In the genomic region with DNA sequence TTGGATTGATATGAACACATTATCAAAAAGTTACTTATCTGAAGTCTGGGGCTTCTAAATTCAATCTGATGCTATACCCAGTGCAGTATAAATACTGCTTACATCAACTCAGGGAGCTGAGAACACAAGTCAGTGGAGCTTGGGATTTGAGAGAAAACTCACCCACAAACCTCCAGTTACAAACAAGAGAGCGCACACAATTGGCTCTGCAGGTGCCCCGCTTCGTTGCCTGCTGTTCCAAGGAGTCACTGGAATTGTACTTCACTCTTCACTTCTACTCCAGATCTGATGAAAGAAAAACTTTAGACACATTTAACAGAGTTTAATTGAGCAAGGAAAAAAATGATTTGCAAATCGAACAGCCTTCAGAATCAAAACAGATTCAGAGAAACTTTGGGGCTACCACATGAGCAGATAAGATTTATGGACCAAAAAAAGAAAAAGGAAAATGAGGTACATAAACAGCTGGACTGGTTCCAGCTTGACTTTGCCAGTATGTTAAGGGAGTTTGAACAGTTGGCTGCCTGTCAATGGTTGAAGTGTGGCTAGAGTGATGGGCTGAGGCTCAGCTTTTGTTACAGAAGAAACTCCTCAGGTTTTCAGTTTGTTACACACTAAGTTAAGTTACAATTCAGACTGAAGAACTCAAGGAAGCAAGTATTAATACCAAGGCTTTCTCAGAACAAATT, we compare ENCODE assay signal across 17 cellular contexts.
DNase-seq lines count a peak whose midpoint lies in the region; ATAC-seq and TF ChIP-seq lines count a peak whose summit lies in the region.
"Had no signal": no experiment of that assay in that cellular context is flagged by ENCODE, and none has a peak within 500 bp of the region (broad histone marks: within the 10 kb centered on the region; RNA-seq: fewer than 3 reads in every experiment).

No MANE protein-coding gene starts in this region.

- WGBS in heart right ventricle, 2 donors, result 34 to 46% methylated on average over 4 of the region's 4 CpGs

- no peaks in the 10 kb centered on the region for H3K27me3 ChIP-seq in heart right ventricle
- H3K27me3 ChIP-seq: BLaER1 treated with 17β-estradiol and CSF1 and Interleukin-3, amounts not matched to agents 10 nM and 100 nM; gastroesophageal sphincter had no signal

- H3K36me3 ChIP-seq in heart right ventricle, result no peaks in the 10 kb centered on the region
- H3K36me3 ChIP-seq: gastroesophageal sphincter had no signal

- no peak for TF ChIP-seq CTCF in heart right ventricle (IDR thresholded peaks at IDR 0.05)

- H3K4me3 ChIP-seq in heart right ventricle, result no peak overlapping the region
- H3K4me3 ChIP-seq: BLaER1 treated with 17β-estradiol and CSF1 and Interleukin-3, amounts not matched to agents 10 nM and 100 nM; gastroesophageal sphincter had no signal

- DNase-seq in NCI-H345 (lab: John Stamatoyannopoulos, UW) (peak; percentile 11), heart right ventricle (peak in 1 of 2 donors; percentile 45), pons (ENCODE audit: low spot score) (peak; percentile 49), cerebellum (ENCODE audit: low spot score) (no peak)
- DNase-seq: activated CD4-positive, alpha-beta T cell treated with anti-CD3 and anti-CD28 coated beads, Interleukin-2, amount 10 ng/mL, durations not matched to agents 7 days and 5 days; activated naive CD8-positive, alpha-beta T cell treated with anti-CD3 and anti-CD28 coated beads for 36 hours; activated T-cell treated with anti-CD3 and anti-CD28 coated beads, Interleukin-2, amount 50 U/mL, for 1 hour; midbrain; NCI-H1436; NCI-H748 treated with DMSO at 0.1 percent for 48 hours; small intestine; stimulated activated naive CD4-positive, alpha-beta T cell had no signal

- intact Hi-C loops in heart right ventricle (cut with DNase I), result loop anchor here in 1 of 10 donors (10.0 kb wide), 1 partner anchor 88 kb away; no protein-coding TSS in a partner anchor

- peaks cover 9 to 70% (median 53%) of the 10 kb centered on the region in 9 donors for H3K4me1 ChIP-seq in heart right ventricle

- no peak for TF ChIP-seq RAD21 in Ishikawa (IDR thresholded peaks at IDR 0.05; ENCODE audit: low read depth)

- no peak for TF ChIP-seq EP300 in Ishikawa (IDR thresholded peaks at IDR 0.05; ENCODE audit: borderline replicate concordance)

- ATAC-seq in heart right ventricle (peak in 4 of 8 donors; percentile 31 to 45 (median 40)), HG02798 (IDR thresholded peaks at IDR 0.05; ENCODE audit: poor library complexity, unreplicated experiment) (no peak), GM18502 (IDR thresholded peaks at IDR 0.05; ENCODE audit: poor library complexity, unreplicated experiment) (no peak)
- ATAC-seq: gastroesophageal sphincter had no signal

- peak overlapping the region in 7 of 10 donors; percentile 24 to 75 (median 61) for H3K27ac ChIP-seq in heart right ventricle
- H3K27ac ChIP-seq: BLaER1 treated with 17β-estradiol and CSF1 and Interleukin-3, amounts not matched to agents 10 nM and 100 nM; gastroesophageal sphincter had no signal

- peaks cover 0 to 4% (median 0%) of the 10 kb centered on the region in 11 donors for H3K9me3 ChIP-seq in heart right ventricle
- H3K9me3 ChIP-seq: gastroesophageal sphincter had no signal

TF ChIP-seq in Ishikawa, 13 proteins besides CTCF, POLR2A, EP300 and RAD21:
- TF ChIP-seq NFIC (IDR thresholded peaks at IDR 0.05), result peak; percentile 67
- no peak for TF ChIP-seq TAF1 (IDR thresholded peaks at IDR 0.05; ENCODE audit: low read depth)
